Comparison of ENCODE assay signal across 8 cellular contexts in genomic region chr1:115980998-115981993, GRCh38. TPM values are rescaled to one million over a fixed set of nuclear protein-coding genes. Genes with fewer than 3 reads are reported as not detected.
DNase-seq lines count a peak whose midpoint lies in the region; ATAC-seq and TF ChIP-seq lines count a peak whose summit lies in the region.

No MANE protein-coding gene starts in this region.

- H3K36me3 ChIP-seq in gastroesophageal sphincter: no peaks in the 10 kb centered on the region

- TF ChIP-seq EP300 in gastroesophageal sphincter (IDR thresholded peaks at IDR 0.05): no peak

- in situ Hi-C loops in GM13977 (cut with MboI; ENCODE audit: low pct_unique_long_range_greater_than_20kb, low sequenced_read_pairs, unreplicated experiment): loop anchor here (10.0 kb wide), 1 partner anchor 176 kb away; no protein-coding TSS in a partner anchor

- no peaks in the 10 kb centered on the region for H3K9me3 ChIP-seq in gastroesophageal sphincter

- peaks cover 0 to 11% (median 0%) of the 10 kb centered on the region in 3 donors for H3K4me1 ChIP-seq in gastroesophageal sphincter

- WGBS in gastroesophageal sphincter (ENCODE audit: low coverage in 1 of 2), 2 donors: 51 to 54% methylated on average over 3 of the region's 3 CpGs

- H3K27ac ChIP-seq in VCaP (no peak overlapping the region), gastroesophageal sphincter (no peak overlapping the region)

- peak; percentile 68 for TF ChIP-seq CTCF in GM13977 (IDR thresholded peaks at IDR 0.05; ENCODE audit: extremely low read depth, insufficient read depth, missing control alignments)
- TF ChIP-seq CTCF in VCaP (conservative IDR thresholded peaks at IDR 0.05): peak; percentile 78
- peak in 3 of 4 experiments; percentile 33 to 59 (median 41) for TF ChIP-seq CTCF in gastroesophageal sphincter (IDR thresholded peaks at IDR 0.05)

- no peak overlapping the region for H3K4me3 ChIP-seq in gastroesophageal sphincter

- DNase-seq in Ammon's horn (ENCODE audit: low spot score) (peak; percentile 77), GM13977 (ENCODE audit: low spot score) (peak; percentile 67), MV-4-11 (lab: John Stamatoyannopoulos, UW) (peak; percentile 58), pons (ENCODE audit: low spot score) (peak; percentile 89)

- no peak for TF ChIP-seq POLR2A in gastroesophageal sphincter (IDR thresholded peaks at IDR 0.05)

- peak; percentile 19 for ATAC-seq in gastroesophageal sphincter
- ATAC-seq in HG02973 (IDR thresholded peaks at IDR 0.05; ENCODE audit: unreplicated experiment): no peak
- ATAC-seq in GM21717 (IDR thresholded peaks at IDR 0.05; ENCODE audit: unreplicated experiment): no peak

- peaks cover 20% of the 10 kb centered on the region for H3K27me3 ChIP-seq in gastroesophageal sphincter

RNA-seq across cellular contexts. Expression of gene SLC22A15, which starts 5.0 kb away (rescaled TPM):
- total RNA-seq in gastroesophageal sphincter: 1 to 10 TPM; 2.3 to 6.5 (median 4.1) TPM
